Comparison of ENCODE assay signal across 7 cellular contexts in genomic region chrX:18984381-18985185, GRCh38. TPM values are rescaled to one million over a fixed set of nuclear protein-coding genes. Genes with fewer than 3 reads are reported as not detected.
DNase-seq lines count a peak whose midpoint lies in the region; ATAC-seq and TF ChIP-seq lines count a peak whose summit lies in the region.

No MANE protein-coding gene starts in this region.

- ATAC-seq in GM18511 (IDR thresholded peaks at IDR 0.05; ENCODE audit: unreplicated experiment) = peak; percentile 88
- ATAC-seq in HG02981 (IDR thresholded peaks at IDR 0.05; ENCODE audit: unreplicated experiment) = peak; percentile 85
- peak; percentile 95 for ATAC-seq in sciatic nerve

- peak; percentile 50 for TF ChIP-seq CTCF in astrocyte of the cerebellum (IDR thresholded peaks at IDR 0.05; ENCODE audit: low read depth, low read length, missing control alignments)

- intact Hi-C loops in sciatic nerve (cut with DNase I) = no loop called here

- DNase-seq in NCI-H2029 (lab: John Stamatoyannopoulos, UW) = peak; percentile 64
- peak; percentile 83 for DNase-seq in T-helper 9 cell
- no peak for DNase-seq in astrocyte of the cerebellum (ENCODE audit: low read depth)
- peak; percentile 67 to 76 for DNase-seq in hippocampal formation (lab: John Stamatoyannopoulos, UW)
- DNase-seq in sciatic nerve (ENCODE audit: low spot score) = peak; percentile 86

- peak overlapping the region; percentile 65 for H3K4me3 ChIP-seq in astrocyte of the cerebellum (ENCODE audit: low read depth, low read length)

- in situ Hi-C loops in astrocyte of the cerebellum (cut with HindIII; ENCODE audit: low sequenced_read_pairs) = no loop called here

RNA-seq across cellular contexts. Expression of gene PHKA2, which starts 0.7 kb away (rescaled TPM):
- 26.3 TPM for total RNA-seq in sciatic nerve
